ENCODE assay signal across 8 cellular contexts in genomic region chr12:89768586-89769482, GRCh38.
DNase-seq lines count a peak whose midpoint lies in the region; ATAC-seq, FAIRE-seq and TF ChIP-seq lines count a peak whose summit lies in the region.
"Had no signal": no experiment of that assay in that cellular context is flagged by ENCODE, and none has a peak within 500 bp of the region (broad histone marks: within the 10 kb centered on the region; RNA-seq: fewer than 3 reads in every experiment).

No MANE protein-coding gene starts in this region.

- CTCF ChIA-PET in mammary epithelial cell (lab: Charles Lee; ENCODE audit: low non-redundant PET) = no interaction called here

- H3K36me3 ChIP-seq in mammary epithelial cell (ENCODE audit: insufficient read depth, low read length) = no peaks in the 10 kb centered on the region
- H3K36me3 ChIP-seq in small intestine (ENCODE audit: control insufficient read depth in 2 of 2, insufficient read depth in 2 of 2, low read length in 2 of 2) = no peaks in the 10 kb centered on the region

- BruUV-seq in mammary epithelial cell (replicated peaks; lab: Mats Ljungman, UMichigan) = TSS peak; percentile 46

- WGBS in mammary epithelial cell (ENCODE audit: low coverage, missing lambda C conversion rate) = 0% methylated on average over 3 of the region's 3 CpGs
- 51 to 74% (median 56%) methylated on average over 3 of the region's 3 CpGs for WGBS in small intestine, 3 donors

- dilution Hi-C loops in mammary epithelial cell (cut with HindIII; ENCODE audit: low sequenced_read_pairs) = no loop called here

- DNase-seq in GM04504 (ENCODE audit: low read depth) (peak; percentile 95), NCI-H226 (peak; percentile 52), mammary epithelial cell (peak; percentile 99), small intestine (peak; percentile 83), NCI-H1048 (lab: John Stamatoyannopoulos, UW) (no peak), midbrain (lab: John Stamatoyannopoulos, UW) (no peak)
- DNase-seq: NCI-H1417 had no signal

- in situ Hi-C loops in mammary epithelial cell (cut with MboI; ENCODE audit: low sequenced_read_pairs in 2 of 2) = loop anchor here in 1 of 2 donors (25.0 kb wide), 1 partner anchor 193 kb away; no protein-coding TSS in a partner anchor

- peak overlapping the region; percentile 2 for H3K9ac ChIP-seq in mammary epithelial cell (ENCODE audit: insufficient read depth, low read length)

- peaks cover 26% of the 10 kb centered on the region for H3K4me1 ChIP-seq in mammary epithelial cell (ENCODE audit: insufficient read depth, low read length)
- H3K4me1 ChIP-seq in small intestine (ENCODE audit: control insufficient read depth in 2 of 2, insufficient read depth in 1 of 2, low read depth in 1 of 2, low read length in 1 of 2) = peaks cover 0 to 4% of the 10 kb centered on the region in 2 donors

- H3K27me3 ChIP-seq in mammary epithelial cell (ENCODE audit: insufficient read depth, low read length) (no peaks in the 10 kb centered on the region), small intestine (ENCODE audit: control insufficient read depth in 2 of 2, insufficient read depth in 2 of 2, low read length in 2 of 2) (no peaks in the 10 kb centered on the region)

- H3K27ac ChIP-seq in mammary epithelial cell (ENCODE audit: insufficient read depth, low read depth, low read length) (peak overlapping the region; percentile 84), small intestine (ENCODE audit: low read depth in 1 of 2, low read length in 1 of 2) (peak overlapping the region in 1 of 2 donors; percentile 24)

- intact Hi-C loops in mammary epithelial cell (cut with micrococcal nuclease) = loop anchor here (1.0 to 2.0 kb wide), 3 partner anchors 13 to 125 kb away; partner anchors contain the start of gene ATP2B1

- no peak for ATAC-seq in HG03135 (IDR thresholded peaks at IDR 0.05; ENCODE audit: unreplicated experiment)

- H2AFZ ChIP-seq in mammary epithelial cell (ENCODE audit: low read depth, low read length) = peak overlapping the region; percentile 49

- FAIRE-seq in small intestine (lab: Jason Lieb, UNC) = no peak

- no peaks in the 10 kb centered on the region for H4K20me1 ChIP-seq in mammary epithelial cell (ENCODE audit: insufficient read depth, low read length)

- peak overlapping the region; percentile 21 for H3K4me2 ChIP-seq in mammary epithelial cell (ENCODE audit: insufficient read depth, low read depth, low read length)

- TF ChIP-seq CTCF in mammary epithelial cell (conservative IDR thresholded peaks at IDR 0.05 in 1 of 2, IDR thresholded peaks at IDR 0.05 in 1 of 2; ENCODE audit: extremely low read depth in 1 of 2, insufficient read depth in 1 of 2, low read depth in 1 of 2, low read length in 2 of 2) = no peak

- no peaks in the 10 kb centered on the region for H3K9me3 ChIP-seq in mammary epithelial cell (replicated peaks; ENCODE audit: insufficient read depth, low read length)
- H3K9me3 ChIP-seq in small intestine (ENCODE audit: control insufficient read depth, low read depth) = no peaks in the 10 kb centered on the region

- H3K4me3 ChIP-seq in mammary epithelial cell (replicated peaks in 1 of 3; ENCODE audit: insufficient read depth in 1 of 3, low read depth in 2 of 3, low read length in 3 of 3) = no peak overlapping the region
- no peak overlapping the region for H3K4me3 ChIP-seq in small intestine (ENCODE audit: low read depth in 1 of 2, low read length in 2 of 2)

- no peaks in the 10 kb centered on the region for H3K79me2 ChIP-seq in mammary epithelial cell (ENCODE audit: insufficient read depth, low read length)

Comparison
In these comparisons a context has a peak if more than half of its experiments do, and no peak if none do; other contexts are left out.
1. DNase-seq: peak in GM04504 (single experiment), NCI-H226 (single experiment), mammary epithelial cell (single experiment) and small intestine (single experiment); none in NCI-H1048 (single experiment) and midbrain (single experiment).